34 cellular contexts compared by ENCODE assay signal in genomic region chr1:8963940-8964339, GRCh38. TPM values are rescaled to one million over a fixed set of nuclear protein-coding genes. Genes with fewer than 3 reads are reported as not detected.
A peak's percentile ranks its signal among the peaks of the same experiment; 100 is the strongest.
DNase-seq lines count a peak whose midpoint lies in the region; ATAC-seq lines count a peak whose summit lies in the region.
"Had no signal": no experiment of that assay in that cellular context is flagged by ENCODE, and none has a peak within 500 bp of the region (broad histone marks: within the 10 kb centered on the region; RNA-seq: fewer than 3 reads in every experiment).

No MANE protein-coding gene starts in this region.

- no peak overlapping the region for H3K14ac ChIP-seq in neuronal stem cell (ENCODE audit: low read length)

- H2BK5ac ChIP-seq in neuronal stem cell (ENCODE audit: low read length): peak overlapping the region; percentile 28

- H4K91ac ChIP-seq in neuronal stem cell (ENCODE audit: low read depth, low read length, poor library complexity): no peak overlapping the region

- H3K9ac ChIP-seq in neuronal stem cell (ENCODE audit: low read depth, low read length, poor library complexity): no peak overlapping the region

- DNase-seq in activated CD4-positive, alpha-beta T cell treated with anti-CD3 and anti-CD28 coated beads, Interleukin-2, amount 10 ng/mL, durations not matched to agents 24 days and 14 days: no peak
- DNase-seq in activated CD4-positive, alpha-beta T cell treated with anti-CD3 and anti-CD28 coated beads, Interleukin-2, amount 50 U/mL, for 4 hours: no peak
- peak; percentile 12 for DNase-seq in H7
- no peak for DNase-seq in neuronal stem cell (ENCODE audit: low spot score)
- no peak for DNase-seq in NCI-H345 treated with DMSO at 0.1 percent for 48 hours (lab: John Stamatoyannopoulos, UW; ENCODE audit: unreplicated experiment)
- no peak for DNase-seq in cerebellum (ENCODE audit: low spot score)
- DNase-seq: activated CD4-positive, alpha-beta T cell treated with anti-CD3 and anti-CD28 coated beads, Interleukin-2, amount 50 U/mL, for 48 hours; activated gamma-delta T cell treated with Interleukin-2 at 50 U/mL for 16 hours; effector CD8-positive, alpha-beta T cell; HFFc6; hippocampal formation; lower lobe of right lung; natural killer cell; NCI-H1048; NCI-H1694 treated with DMSO at 0.1 percent for 48 hours; NCI-H446 treated with DMSO at 0.1 percent for 48 hours; NCI-H82; Peyer's patch; SHP77; stimulated activated CD4-positive, alpha-beta T cell treated with anti-CD3 and anti-CD28 coated beads, Interleukin-15, amount 100 ng/mL, for 24 hours; stimulated activated naive CD4-positive, alpha-beta T cell; T1000; uterus had no signal

- no peaks in the 10 kb centered on the region for H3K79me1 ChIP-seq in neuronal stem cell (ENCODE audit: low read depth, low read length)

- intact Hi-C loops in activated CD4-positive, alpha-beta T cell treated with anti-CD3 and anti-CD28 coated beads, Interleukin-2, amount 10 ng/mL, durations not matched to agents 24 days and 14 days (cut with micrococcal nuclease): no loop called here

- no peak overlapping the region for H3K23ac ChIP-seq in neuronal stem cell (ENCODE audit: low read depth, low read length, poor library complexity)

- peak overlapping the region; percentile 67 for H3K4me3 Mint-ChIP-seq in activated CD4-positive, alpha-beta T cell treated with anti-CD3 and anti-CD28 coated beads, Interleukin-2, amount 10 ng/mL, durations not matched to agents 24 days and 14 days
- peak overlapping the region; percentile 84 for H3K4me3 Mint-ChIP-seq in activated naive CD8-positive, alpha-beta T cell
- H3K4me3 Mint-ChIP-seq: CD14-positive monocyte, GM23338, HFFc6, natural killer cell, WTC11 had no signal

- no peak overlapping the region for H2BK15ac ChIP-seq in neuronal stem cell (ENCODE audit: low read length)

- H3K4me1 ChIP-seq in neuronal stem cell (ENCODE audit: control insufficient read depth in 2 of 2, insufficient read depth in 1 of 2, low read depth in 1 of 2, low read length in 2 of 2): peaks cover 0 to 2% of the 10 kb centered on the region in 2 donors
- H3K4me1 ChIP-seq: ascending aorta, lower lobe of right lung, uterus had no signal

- peaks cover 2 to 7% of the 10 kb centered on the region in 2 donors for H3K9me3 ChIP-seq in neuronal stem cell (replicated peaks in 1 of 2; ENCODE audit: control insufficient read depth in 2 of 2, insufficient read depth in 1 of 2, low read depth in 1 of 2, low read length in 2 of 2)
- H3K9me3 ChIP-seq: lower lobe of right lung, Peyer's patch, thoracic aorta, uterus had no signal

- H2AK5ac ChIP-seq in neuronal stem cell (ENCODE audit: low read depth, low read length): peak overlapping the region; percentile 32

- H3K18ac ChIP-seq in neuronal stem cell (ENCODE audit: low read length): peak overlapping the region; percentile 75

- H2BK12ac ChIP-seq in neuronal stem cell (ENCODE audit: low read length): no peak overlapping the region

- H3K27ac Mint-ChIP-seq in activated CD4-positive, alpha-beta T cell treated with anti-CD3 and anti-CD28 coated beads, Interleukin-2, amount 10 ng/mL, durations not matched to agents 24 days and 14 days: peak overlapping the region; percentile 84
- H3K27ac Mint-ChIP-seq in activated naive CD8-positive, alpha-beta T cell: peak overlapping the region; percentile 94
- H3K27ac Mint-ChIP-seq: CD14-positive monocyte, GM23338, HFFc6, natural killer cell, WTC11 had no signal

- H3K4me2 ChIP-seq in neuronal stem cell (ENCODE audit: insufficient read depth, low read length, poor library complexity, severe bottlenecking): no peak overlapping the region
- H3K4me2 ChIP-seq: GM23338 had no signal

- no peaks in the 10 kb centered on the region for H3K36me3 ChIP-seq in H7 (replicated peaks; ENCODE audit: control insufficient read depth, insufficient read depth, low read length)
- no peaks in the 10 kb centered on the region for H3K36me3 ChIP-seq in neuronal stem cell (replicated peaks in 1 of 2; ENCODE audit: control insufficient read depth in 2 of 2, insufficient read depth in 2 of 2, low read length in 2 of 2)
- H3K36me3 ChIP-seq: ascending aorta, cardiac muscle cell, lower lobe of right lung, Peyer's patch, thoracic aorta, uterus had no signal

- peaks cover 7% of the 10 kb centered on the region for H3K9me3 Mint-ChIP-seq in activated CD4-positive, alpha-beta T cell treated with anti-CD3 and anti-CD28 coated beads, Interleukin-2, amount 10 ng/mL, durations not matched to agents 24 days and 14 days
- peaks cover 6% of the 10 kb centered on the region for H3K9me3 Mint-ChIP-seq in activated naive CD8-positive, alpha-beta T cell (ENCODE audit: low read depth)
- H3K9me3 Mint-ChIP-seq: HFFc6, natural killer cell, WTC11 had no signal

- H3K4me3 ChIP-seq in H7 (ENCODE audit: insufficient read depth, low read depth, low read length): no peak overlapping the region
- no peak overlapping the region for H3K4me3 ChIP-seq in neuronal stem cell (ENCODE audit: low read length in 2 of 2)
- H3K4me3 ChIP-seq: ascending aorta, cardiac muscle cell, coronary artery, GM23338, K562, lower lobe of right lung, Peyer's patch, thoracic aorta, uterus had no signal

- peaks cover 74% of the 10 kb centered on the region for H3K36me3 Mint-ChIP-seq in activated CD4-positive, alpha-beta T cell treated with anti-CD3 and anti-CD28 coated beads, Interleukin-2, amount 10 ng/mL, durations not matched to agents 24 days and 14 days (ENCODE audit: low read depth)
- peaks cover 18% of the 10 kb centered on the region for H3K36me3 Mint-ChIP-seq in activated naive CD8-positive, alpha-beta T cell
- H3K36me3 Mint-ChIP-seq: CD14-positive monocyte, natural killer cell, WTC11 had no signal

- no peak overlapping the region for H3K27ac ChIP-seq in neuronal stem cell (replicated peaks; ENCODE audit: low read length)
- H3K27ac ChIP-seq: ascending aorta, cardiac muscle cell, coronary artery, lower lobe of right lung, Peyer's patch, thoracic aorta, uterus had no signal

- H3K27me3 ChIP-seq in H7 (ENCODE audit: control insufficient read depth, insufficient read depth, low read length) (no peaks in the 10 kb centered on the region), neuronal stem cell (ENCODE audit: control insufficient read depth in 3 of 3, insufficient read depth in 3 of 3, low read depth in 1 of 3, low read length in 3 of 3) (no peaks in the 10 kb centered on the region)
- H3K27me3 ChIP-seq: ascending aorta, cardiac muscle cell, Peyer's patch, uterus had no signal

- no peak overlapping the region for H3K4ac ChIP-seq in neuronal stem cell (ENCODE audit: low read length)

- H3K4me1 Mint-ChIP-seq in activated CD4-positive, alpha-beta T cell treated with anti-CD3 and anti-CD28 coated beads, Interleukin-2, amount 10 ng/mL, durations not matched to agents 24 days and 14 days: peaks cover 69% of the 10 kb centered on the region
- peaks cover 83% of the 10 kb centered on the region for H3K4me1 Mint-ChIP-seq in activated naive CD8-positive, alpha-beta T cell (ENCODE audit: low read depth)

- ATAC-seq in GM21529 (IDR thresholded peaks at IDR 0.05; ENCODE audit: unreplicated experiment): no peak
- ATAC-seq: K562, natural killer cell had no signal

- H2BK120ac ChIP-seq in neuronal stem cell (ENCODE audit: low read depth, low read length): no peak overlapping the region

- no peak overlapping the region for H2AFZ ChIP-seq in neuronal stem cell (ENCODE audit: low read length)

- WGBS in neuronal stem cell (ENCODE audit: extremely low coverage in 2 of 2, insufficient read length in 2 of 2, insufficient replicate concordance in 1 of 2), 2 donors: no CpG with 5 or more reads among the region's 7 CpGs

- H3K27me3 Mint-ChIP-seq in activated CD4-positive, alpha-beta T cell treated with anti-CD3 and anti-CD28 coated beads, Interleukin-2, amount 10 ng/mL, durations not matched to agents 24 days and 14 days: no peaks in the 10 kb centered on the region
- H3K27me3 Mint-ChIP-seq in activated naive CD8-positive, alpha-beta T cell: no peaks in the 10 kb centered on the region

- H4K8ac ChIP-seq in neuronal stem cell (ENCODE audit: low read depth, low read length): no peak overlapping the region

RNA-seq across cellular contexts. Expression of gene CA6, which starts 18.3 kb away (rescaled TPM):
- total RNA-seq in activated CD4-positive, alpha-beta T cell treated with anti-CD3 and anti-CD28 coated beads, Interleukin-2, amount 10 ng/mL, durations not matched to agents 24 days and 14 days: 1.0 and 1.3 TPM in 2 replicates
- total RNA-seq in H7 (2014; rRNA removed; shearing (Covaris generic)): not detected in 2 replicates
- polyA plus RNA-seq in neuronal stem cell (2013, experiment 1 of 2): not detected
- polyA plus RNA-seq in neuronal stem cell (2013, experiment 2 of 2): not detected
- total RNA-seq in cerebellum: not detected
- total RNA-seq: ascending aorta, cardiac muscle cell, GM23338, HFFc6, K562, lower lobe of right lung, natural killer cell, osteocyte, Peyer's patch, thoracic aorta, uterus had no signal
- polyA plus RNA-seq: cardiac muscle cell, CD14-positive monocyte, GM23338, K562 had no signal
